In the genomic region with DNA sequence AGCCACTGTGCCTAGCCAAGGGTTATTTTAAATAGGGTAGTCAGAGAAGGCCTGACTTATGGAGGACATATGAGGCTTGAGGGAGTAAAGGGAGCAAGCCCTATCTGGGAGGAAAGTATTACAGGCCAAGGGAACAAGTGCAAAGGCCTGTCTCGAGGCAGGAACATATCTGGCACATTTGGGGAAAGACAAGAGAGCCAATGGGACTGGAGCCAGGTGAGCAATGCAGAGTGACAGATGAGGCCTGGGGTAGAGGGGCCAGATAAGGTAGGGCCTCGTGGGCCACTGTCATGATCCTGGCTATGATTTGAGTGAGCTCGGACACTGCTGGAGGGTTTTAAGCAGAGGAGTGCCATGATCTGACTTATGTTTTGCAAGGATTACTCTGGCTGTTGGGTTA, we compare ENCODE assay signal across 26 cellular contexts. TPM values are rescaled to one million over a fixed set of nuclear protein-coding genes. Genes with fewer than 3 reads are reported as not detected.
DNase-seq lines count a peak whose midpoint lies in the region; ATAC-seq and TF ChIP-seq lines count a peak whose summit lies in the region.
"Had no signal": no experiment of that assay in that cellular context is flagged by ENCODE, and none has a peak within 500 bp of the region (broad histone marks: within the 10 kb centered on the region; RNA-seq: fewer than 3 reads in every experiment).

No MANE protein-coding gene starts in this region.

- no peaks in the 10 kb centered on the region for H3K9me3 Mint-ChIP-seq in activated naive CD4-positive, alpha-beta T cell treated with anti-CD3 and anti-CD28 coated beads, Interleukin-2, amount 10 ng/mL, durations not matched to agents 7 days and 5 days
- H3K9me3 Mint-ChIP-seq: activated B cell treated with CpG ODN at 0.5 μM for 24 hours; activated CD4-positive, alpha-beta memory T cell treated with anti-CD3 and anti-CD28 coated beads for 36 hours; natural killer cell treated with Interleukin-12 subunit alpha and Interleukin-12 subunit beta and Interleukin-15 and Interleukin-18, amount 100 ng/mL, for 72 hours; type B pancreatic cell had no signal

- peak overlapping the region; percentile 25 for H3K27ac Mint-ChIP-seq in activated naive CD4-positive, alpha-beta T cell treated with anti-CD3 and anti-CD28 coated beads, Interleukin-2, amount 10 ng/mL, durations not matched to agents 7 days and 5 days
- H3K27ac Mint-ChIP-seq: activated B cell treated with CpG ODN at 0.5 μM for 24 hours; activated CD4-positive, alpha-beta memory T cell treated with anti-CD3 and anti-CD28 coated beads for 36 hours; B cell; natural killer cell treated with Interleukin-12 subunit alpha and Interleukin-12 subunit beta and Interleukin-15 and Interleukin-18, amount 100 ng/mL, for 72 hours; type B pancreatic cell had no signal

- CTCF ChIA-PET in activated naive CD4-positive, alpha-beta T cell treated with anti-CD3 and anti-CD28 coated beads, Interleukin-2, amount 10 ng/mL, durations not matched to agents 7 days and 5 days (lab: Charles Lee), result no interaction called here

- H3K27ac ChIP-seq in dorsolateral prefrontal cortex (peak overlapping the region in 49 of 59 donors; percentile 2 to 70 (median 53)), lung (ENCODE audit: low read depth in 1 of 2, low read length in 1 of 2) (peak overlapping the region; percentile 40 to 69), substantia nigra (ENCODE audit: low read depth, low read length, poor library complexity, severe bottlenecking) (peak overlapping the region; percentile 33), ascending aorta (peak overlapping the region in 1 of 2 donors; percentile 22), upper lobe of right lung (no peak overlapping the region)

- no peak overlapping the region for H3K4me3 ChIP-seq in dorsolateral prefrontal cortex
- no peak overlapping the region for H3K4me3 ChIP-seq in lung
- H3K4me3 ChIP-seq in ascending aorta, result no peak overlapping the region
- H3K4me3 ChIP-seq in upper lobe of right lung, result no peak overlapping the region
- H3K4me3 ChIP-seq: coronary artery, GM12878 had no signal

- peaks cover 18 to 22% of the 10 kb centered on the region in 2 donors for H3K36me3 ChIP-seq in lung (ENCODE audit: control insufficient read depth in 2 of 2, insufficient read depth in 2 of 2, low read length in 2 of 2)
- peaks cover 34 to 42% of the 10 kb centered on the region in 2 donors for H3K36me3 ChIP-seq in ascending aorta
- peaks cover 46% of the 10 kb centered on the region for H3K36me3 ChIP-seq in upper lobe of right lung

- TF ChIP-seq CTCF in dorsolateral prefrontal cortex (IDR thresholded peaks at IDR 0.05 in 54 of 56, conservative IDR thresholded peaks at IDR 0.05 in 2 of 56; ENCODE audit: low read depth in 1 of 56, partially characterized antibody in 56 of 56), result no peak
- no peak for TF ChIP-seq CTCF in lung (IDR thresholded peaks at IDR 0.05; ENCODE audit: control extremely low read depth, extremely low read depth)
- no peak for TF ChIP-seq CTCF in ascending aorta (IDR thresholded peaks at IDR 0.05)
- no peak for TF ChIP-seq CTCF in upper lobe of right lung (IDR thresholded peaks at IDR 0.05)

- ATAC-seq in lung (ENCODE audit: insufficient read depth, low FRiP score), result no peak
- ATAC-seq in HG02970 (IDR thresholded peaks at IDR 0.05; ENCODE audit: low FRiP score, unreplicated experiment), result no peak
- ATAC-seq in upper lobe of right lung, result no peak
- ATAC-seq: GM12878; HCT116; natural killer cell treated with Interleukin-12 subunit alpha and Interleukin-12 subunit beta and Interleukin-15 and Interleukin-18, amount 100 ng/mL, for 72 hours had no signal

- intact Hi-C loops in dorsolateral prefrontal cortex (cut with DNase I) (no loop called here), ascending aorta (cut with DNase I) (loop anchor here (5.0 kb wide), 1 partner anchor 44 kb away; a partner anchor contains a TSS), upper lobe of right lung (cut with DNase I) (loop anchor here (10.0 kb wide), 1 partner anchor 421 kb away; no protein-coding TSS in a partner anchor)

- no peaks in the 10 kb centered on the region for H3K27me3 Mint-ChIP-seq in activated naive CD4-positive, alpha-beta T cell treated with anti-CD3 and anti-CD28 coated beads, Interleukin-2, amount 10 ng/mL, durations not matched to agents 7 days and 5 days
- H3K27me3 Mint-ChIP-seq: activated B cell treated with CpG ODN at 0.5 μM for 24 hours; activated CD4-positive, alpha-beta memory T cell treated with anti-CD3 and anti-CD28 coated beads for 36 hours; B cell; natural killer cell treated with Interleukin-12 subunit alpha and Interleukin-12 subunit beta and Interleukin-15 and Interleukin-18, amount 100 ng/mL, for 72 hours; type B pancreatic cell had no signal

- H3K4me1 Mint-ChIP-seq in activated naive CD4-positive, alpha-beta T cell treated with anti-CD3 and anti-CD28 coated beads, Interleukin-2, amount 10 ng/mL, durations not matched to agents 7 days and 5 days, result no peaks in the 10 kb centered on the region

- H3K36me3 Mint-ChIP-seq in activated naive CD4-positive, alpha-beta T cell treated with anti-CD3 and anti-CD28 coated beads, Interleukin-2, amount 10 ng/mL, durations not matched to agents 7 days and 5 days, result peaks cover 15% of the 10 kb centered on the region

- no peak overlapping the region for H3K4me3 Mint-ChIP-seq in activated naive CD4-positive, alpha-beta T cell treated with anti-CD3 and anti-CD28 coated beads, Interleukin-2, amount 10 ng/mL, durations not matched to agents 7 days and 5 days
- H3K4me3 Mint-ChIP-seq: activated B cell treated with CpG ODN at 0.5 μM for 24 hours; activated CD4-positive, alpha-beta memory T cell treated with anti-CD3 and anti-CD28 coated beads for 36 hours; B cell; natural killer cell treated with Interleukin-12 subunit alpha and Interleukin-12 subunit beta and Interleukin-15 and Interleukin-18, amount 100 ng/mL, for 72 hours; type B pancreatic cell had no signal

- no peaks in the 10 kb centered on the region for H3K9me3 ChIP-seq in lung (ENCODE audit: control insufficient read depth in 2 of 2, insufficient read depth in 1 of 2, low read length in 1 of 2)
- H3K9me3 ChIP-seq in ascending aorta, result no peaks in the 10 kb centered on the region
- no peaks in the 10 kb centered on the region for H3K9me3 ChIP-seq in upper lobe of right lung

- H3K4me1 ChIP-seq in lung (ENCODE audit: control insufficient read depth in 2 of 2, insufficient read depth in 2 of 2, low read length in 2 of 2) (no peaks in the 10 kb centered on the region), ascending aorta (peaks cover 0 to 8% of the 10 kb centered on the region in 2 donors), upper lobe of right lung (peaks cover 4% of the 10 kb centered on the region)

- H3K27me3 ChIP-seq in dorsolateral prefrontal cortex (no peaks in the 10 kb centered on the region), lung (ENCODE audit: control insufficient read depth, insufficient read depth) (no peaks in the 10 kb centered on the region), ascending aorta (no peaks in the 10 kb centered on the region), upper lobe of right lung (no peaks in the 10 kb centered on the region)

- 73 to 86% methylated on average over 3 of the region's 3 CpGs for WGBS in lung, 2 donors

- DNase-seq in activated naive CD4-positive, alpha-beta T cell treated with anti-CD3 and anti-CD28 coated beads, Interleukin-2, amount 10 ng/mL, durations not matched to agents 7 days and 5 days, result no peak
- no peak for DNase-seq in activated naive CD4-positive, alpha-beta T cell treated with anti-CD3 and anti-CD28 coated beads, Interleukin-2, amount 50 U/mL, for 16 hours
- peak in 1 of 10 donors; percentile 43 for DNase-seq in dorsolateral prefrontal cortex
- DNase-seq in lung (ENCODE audit: low spot score), result no peak
- DNase-seq in substantia nigra (lab: John Stamatoyannopoulos, UW), result peak in 1 of 49 donors; percentile 36
- DNase-seq in ascending aorta (ENCODE audit: low spot score in 2 of 2), result no peak
- DNase-seq in upper lobe of right lung, result no peak
- DNase-seq: activated B cell treated with CpG ODN at 0.5 μM for 24 hours; activated CD4-positive, alpha-beta memory T cell treated with anti-CD3 and anti-CD28 coated beads for 36 hours; activated T-cell treated with anti-CD3 and anti-CD28 coated beads for 4 hours; DMS79 treated with DMSO at 0.1 percent for 48 hours; midbrain; NCI-H187 treated with DMSO at 0.1 percent for 48 hours; NCI-H69; posterior cingulate gyrus; small intestine; stimulated activated CD4-positive, alpha-beta T cell treated with anti-CD3 and anti-CD28 coated beads, Interleukin-2, amount 100 ng/mL, for 24 hours; stimulated activated naive CD4-positive, alpha-beta T cell; T1000 had no signal

RNA-seq across cellular contexts. Expression of a gene that starts 43.8 kb away (rescaled TPM):
- total RNA-seq in dorsolateral prefrontal cortex (10 to 100 TPM; 13.7 to 30.8 (median 21.9) TPM), lung (10 to 100 TPM; 19.8 to 29.3 TPM), ascending aorta (21.7 TPM), upper lobe of right lung (22.8 TPM)
- 10 to 100 TPM in 1 of 2 donors, 1 to 10 TPM in 1; 5.9 to 10.1 TPM for polyA plus RNA-seq in lung

RNA-seq across cellular contexts. Expression of a gene that starts 47.7 kb away (rescaled TPM):
- total RNA-seq in dorsolateral prefrontal cortex, result 100 to 1,000 TPM; 130 to 245 (median 170) TPM
- 100 to 1,000 TPM; 351 to 498 TPM for total RNA-seq in lung
- polyA plus RNA-seq in lung, result 100 to 1,000 TPM; 456 TPM
- 219 TPM for total RNA-seq in ascending aorta
- total RNA-seq in upper lobe of right lung, result 432 TPM

Comparison
In these comparisons a context has a peak if more than half of its experiments do, and no peak if none do; other contexts are left out.
1. intact Hi-C loops: an anchor here in ascending aorta (5.0 kb wide) and upper lobe of right lung (10.0 kb wide); none called in dorsolateral prefrontal cortex.